Comparison of ENCODE assay signal across 8 cellular contexts in genomic region chr3:14178247-14179113, GRCh38. TPM values are rescaled to one million over a fixed set of nuclear protein-coding genes. Genes with fewer than 3 reads are reported as not detected.
DNase-seq lines count a peak whose midpoint lies in the region; ATAC-seq and TF ChIP-seq lines count a peak whose summit lies in the region.

LSM3 (plus strand) TSS chr3:14178817; CDS start chr3:14178861, 44 bp downstream.
XPC (minus strand) TSS chr3:14178601; CDS start chr3:14178568, 33 bp downstream.

- H3K27me3 Mint-ChIP-seq in activated naive CD8-positive, alpha-beta T cell treated with anti-CD3 and anti-CD28 coated beads, Interleukin-2, amount 10 ng/mL, durations not matched to agents 7 days and 5 days = no peaks in the 10 kb centered on the region
- H3K27me3 Mint-ChIP-seq in glutamatergic neuron (ENCODE audit: unreplicated experiment) = no peaks in the 10 kb centered on the region

- peak within 1 kb of the TSS; percentile 94 for H3K4me3 Mint-ChIP-seq in activated naive CD8-positive, alpha-beta T cell treated with anti-CD3 and anti-CD28 coated beads, Interleukin-2, amount 10 ng/mL, durations not matched to agents 7 days and 5 days
- peak within 1 kb of the TSS; percentile 97 for H3K4me3 Mint-ChIP-seq in glutamatergic neuron (ENCODE audit: unreplicated experiment)

- TF ChIP-seq CTCF in SU-DHL-6 (IDR thresholded peaks at IDR 0.05; ENCODE audit: insufficient read depth, low read length, poor library complexity, severe bottlenecking) = no peak
- TF ChIP-seq CTCF in glutamatergic neuron (IDR thresholded peaks at IDR 0.05; ENCODE audit: partially characterized antibody, unreplicated experiment) = no peak
- no peak for TF ChIP-seq CTCF in osteoblast (IDR thresholded peaks at IDR 0.05; ENCODE audit: extremely low read depth, low read depth, low read length)
- TF ChIP-seq CTCF in thoracic aorta (IDR thresholded peaks at IDR 0.05) = no peak

- H3K36me3 ChIP-seq in SU-DHL-6 (ENCODE audit: low read length) (peaks cover 20% of the 10 kb centered on the region; the same call in 1 of the 2 replicates), osteoblast (ENCODE audit: insufficient read depth, low read length) (peaks cover 13% of the 10 kb centered on the region), thoracic aorta (peaks cover 10% of the 10 kb centered on the region)

- DNase-seq in NCI-H128 (lab: John Stamatoyannopoulos, UW; ENCODE audit: unreplicated experiment) (peak; percentile 92), glutamatergic neuron (peak; percentile 92), osteoblast (ENCODE audit: insufficient read length, low spot score, missing footprints) (peak; percentile 97), thoracic aorta (ENCODE audit: low spot score) (peak; percentile 90)
- DNase-seq in activated naive CD8-positive, alpha-beta T cell treated with anti-CD3 and anti-CD28 coated beads, Interleukin-2, amount 10 ng/mL, durations not matched to agents 7 days and 5 days = peak; percentile 99

- H3K4me2 ChIP-seq in SU-DHL-6 (ENCODE audit: low read depth, low read length, poor library complexity, severe bottlenecking) (peak within 1 kb of the TSS; percentile 91), osteoblast (ENCODE audit: insufficient read depth, low read length) (peak within 1 kb of the TSS; percentile 86)

- TF ChIP-seq POLR2A in GM10847 (IDR thresholded peaks at IDR 0.05; ENCODE audit: extremely low read depth, insufficient read length) = peak; percentile 96

- H3K9me2 ChIP-seq in SU-DHL-6 (replicated peaks; ENCODE audit: insufficient read depth, low read length) = no peaks in the 10 kb centered on the region

- H3K4me1 ChIP-seq in osteoblast (ENCODE audit: insufficient read depth, low read length) = peaks cover 38% of the 10 kb centered on the region
- peaks cover 22 to 40% of the 10 kb centered on the region in 2 donors for H3K4me1 ChIP-seq in thoracic aorta (ENCODE audit: control insufficient read depth in 1 of 2, low read depth in 2 of 2)

- H3K27me3 ChIP-seq in SU-DHL-6 (ENCODE audit: low read length) = no peaks in the 10 kb centered on the region
- no peaks in the 10 kb centered on the region for H3K27me3 ChIP-seq in osteoblast (ENCODE audit: insufficient read depth, low read length)
- H3K27me3 ChIP-seq in thoracic aorta (replicated peaks; ENCODE audit: insufficient read depth) = no peaks in the 10 kb centered on the region

- peak within 1 kb of the TSS; percentile 87 for H3K4me3 ChIP-seq in SU-DHL-6 (ENCODE audit: insufficient read depth, low read length, poor library complexity, severe bottlenecking)
- H3K4me3 ChIP-seq in osteoblast (ENCODE audit: insufficient read depth, low read length) = peak within 1 kb of the TSS; percentile 88
- peak within 1 kb of the TSS; percentile 83 for H3K4me3 ChIP-seq in thoracic aorta

- H2AFZ ChIP-seq in SU-DHL-6 (ENCODE audit: low read depth, low read length, severe bottlenecking) (peak within 1 kb of the TSS; percentile 76), osteoblast (ENCODE audit: low read length) (peak within 1 kb of the TSS; percentile 99)

- H3K4me1 Mint-ChIP-seq in activated naive CD8-positive, alpha-beta T cell treated with anti-CD3 and anti-CD28 coated beads, Interleukin-2, amount 10 ng/mL, durations not matched to agents 7 days and 5 days = peaks cover 59% of the 10 kb centered on the region
- peaks cover 20% of the 10 kb centered on the region for H3K4me1 Mint-ChIP-seq in glutamatergic neuron (ENCODE audit: low read depth, unreplicated experiment)

- H3K79me2 ChIP-seq in SU-DHL-6 (ENCODE audit: insufficient read depth, low read length) = peaks cover 86% of the 10 kb centered on the region
- peaks cover 65% of the 10 kb centered on the region for H3K79me2 ChIP-seq in osteoblast (ENCODE audit: insufficient read depth, low read length)

- ATAC-seq in HG02678 (IDR thresholded peaks at IDR 0.05; ENCODE audit: unreplicated experiment) (peak; percentile 92), thoracic aorta (ENCODE audit: insufficient number of reproducible peaks, low FRiP score, low read depth) (peak; percentile 99)
- ATAC-seq in activated naive CD8-positive, alpha-beta T cell treated with anti-CD3 and anti-CD28 coated beads, Interleukin-2, amount 10 ng/mL, durations not matched to agents 7 days and 5 days (ENCODE audit: low read depth) = peak; percentile 88

- H3K9me3 ChIP-seq in SU-DHL-6 (ENCODE audit: insufficient read depth, low read length) (no peaks in the 10 kb centered on the region), osteoblast (ENCODE audit: low read depth, low read length) (no peaks in the 10 kb centered on the region), thoracic aorta (no peaks in the 10 kb centered on the region)

- peak within 1 kb of the TSS; percentile 100 for H3K27ac Mint-ChIP-seq in activated naive CD8-positive, alpha-beta T cell treated with anti-CD3 and anti-CD28 coated beads, Interleukin-2, amount 10 ng/mL, durations not matched to agents 7 days and 5 days
- H3K27ac Mint-ChIP-seq in glutamatergic neuron (ENCODE audit: unreplicated experiment) = peak within 1 kb of the TSS; percentile 95

- peaks cover 7% of the 10 kb centered on the region; the same call in 1 of the 2 replicates for H4K20me1 ChIP-seq in SU-DHL-6 (ENCODE audit: low read depth, low read length)
- H4K20me1 ChIP-seq in osteoblast (ENCODE audit: insufficient read depth, low read length) = peaks cover 13% of the 10 kb centered on the region

- H3K9ac ChIP-seq in SU-DHL-6 (ENCODE audit: low read length) = peak within 1 kb of the TSS; percentile 87

- H3K36me3 Mint-ChIP-seq in activated naive CD8-positive, alpha-beta T cell treated with anti-CD3 and anti-CD28 coated beads, Interleukin-2, amount 10 ng/mL, durations not matched to agents 7 days and 5 days = peaks cover 13% of the 10 kb centered on the region
- no peaks in the 10 kb centered on the region for H3K36me3 Mint-ChIP-seq in glutamatergic neuron (ENCODE audit: unreplicated experiment)

- H3K27ac ChIP-seq in SU-DHL-6 (ENCODE audit: low read depth, low read length) = peak within 1 kb of the TSS; percentile 63
- peak within 1 kb of the TSS; percentile 75 for H3K27ac ChIP-seq in osteoblast (ENCODE audit: low read depth, low read length)
- H3K27ac ChIP-seq in thoracic aorta = peak within 1 kb of the TSS; percentile 90 to 91

- POLR2A ChIA-PET in activated naive CD8-positive, alpha-beta T cell treated with anti-CD3 and anti-CD28 coated beads, Interleukin-2, amount 10 ng/mL, durations not matched to agents 7 days and 5 days (lab: Charles Lee) = interaction anchor here (0.7 to 3.4 kb wide), 19 partner anchors 10 to 1516 kb away, joined by 3 to 48 read pairs (median 4); partner anchors contain the start of genes CCDC174, CHCHD4, RBSN and SLC6A6

- H3F3A ChIP-seq in SU-DHL-6 (ENCODE audit: insufficient read depth) = peaks cover 12% of the 10 kb centered on the region

- no peaks in the 10 kb centered on the region for H3K9me3 Mint-ChIP-seq in activated naive CD8-positive, alpha-beta T cell treated with anti-CD3 and anti-CD28 coated beads, Interleukin-2, amount 10 ng/mL, durations not matched to agents 7 days and 5 days
- peaks cover 14% of the 10 kb centered on the region for H3K9me3 Mint-ChIP-seq in glutamatergic neuron (ENCODE audit: unreplicated experiment)

RNA-seq across cellular contexts. Expression of gene LSM3, which starts in this region (rescaled TPM):
- total RNA-seq in activated naive CD8-positive, alpha-beta T cell treated with anti-CD3 and anti-CD28 coated beads, Interleukin-2, amount 10 ng/mL, durations not matched to agents 7 days and 5 days = 10 to 100 TPM; 14.3 to 14.4 TPM
- 8.4 TPM for total RNA-seq in glutamatergic neuron (ENCODE audit: unreplicated experiment)
- 5.1 and 5.6 TPM in 2 replicates for total RNA-seq in osteoblast
- total RNA-seq in thoracic aorta = 1 to 10 TPM; 4.9 TPM

RNA-seq across cellular contexts. Expression of gene XPC, which starts in this region (rescaled TPM):
- 10 to 100 TPM; 53.3 to 56.8 TPM for total RNA-seq in activated naive CD8-positive, alpha-beta T cell treated with anti-CD3 and anti-CD28 coated beads, Interleukin-2, amount 10 ng/mL, durations not matched to agents 7 days and 5 days
- total RNA-seq in glutamatergic neuron (ENCODE audit: unreplicated experiment) = 39.5 TPM
- total RNA-seq in osteoblast = 50.1 and 52.1 TPM in 2 replicates
- 10 to 100 TPM; 49.2 to 57.1 TPM for total RNA-seq in thoracic aorta

Comparison
In these comparisons a context has a peak if more than half of its experiments do, and no peak if none do; other contexts are left out.
1. Peak in every context shown above with its lines: DNase-seq, ATAC-seq, H3K4me3 ChIP-seq and H3K27ac ChIP-seq.